Comparison of ENCODE assay signal across 8 cellular contexts in the genomic region with DNA sequence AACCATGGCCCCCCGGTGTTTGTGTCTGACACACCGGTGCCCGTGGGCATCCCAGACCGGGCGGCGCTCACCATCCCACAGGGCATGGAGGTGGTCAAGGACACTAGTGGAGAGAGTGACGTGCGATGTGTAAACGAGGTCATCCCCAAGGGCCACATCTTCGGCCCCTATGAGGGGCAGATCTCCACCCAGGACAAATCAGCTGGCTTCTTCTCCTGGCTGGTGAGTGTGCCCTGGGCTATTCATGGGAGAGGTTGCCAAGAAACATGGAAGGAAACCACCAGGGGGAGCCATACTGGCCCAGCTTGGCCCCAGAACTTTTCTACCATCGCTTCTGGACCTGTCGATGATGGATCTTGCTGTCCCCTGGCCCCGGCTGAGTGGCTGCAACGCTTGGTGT. TPM values are rescaled to one million over a fixed set of nuclear protein-coding genes. Genes with fewer than 3 reads are reported as not detected.
DNase-seq lines count a peak whose midpoint lies in the region; ATAC-seq and TF ChIP-seq lines count a peak whose summit lies in the region.

No MANE protein-coding gene starts in this region.

- H3F3A ChIP-seq in DOHH2 (ENCODE audit: control insufficient read depth, insufficient read depth) (no peaks in the 10 kb centered on the region), neural progenitor cell (ENCODE audit: low read depth) (peaks cover 21% of the 10 kb centered on the region)

- no peaks in the 10 kb centered on the region for H3K9me2 ChIP-seq in DOHH2 (replicated peaks; ENCODE audit: control insufficient read depth, low read length)

- POLR2A ChIA-PET in IMR-90 (lab: Charles Lee; ENCODE audit: unreplicated experiment), result no interaction called here

- CTCF ChIA-PET in IMR-90 (lab: Yijun Ruan, JAX), result interaction anchor here (0.7 to 1.8 kb wide), 2 partner anchors 8 to 11 kb away, joined by 3 to 5 read pairs; no protein-coding TSS in a partner anchor

- no peak overlapping the region for H3K4me3 ChIP-seq in DOHH2 (ENCODE audit: low read length)
- no peak overlapping the region for H3K4me3 ChIP-seq in IMR-90 (ENCODE audit: insufficient read depth, low read depth, low read length)
- H3K4me3 ChIP-seq in choroid plexus epithelial cell (ENCODE audit: low read depth, low read length), result no peak overlapping the region
- H3K4me3 ChIP-seq in neural progenitor cell, result no peak overlapping the region

- H3K27me3 ChIP-seq in DOHH2 (ENCODE audit: control insufficient read depth, low read length) (peaks cover 16% of the 10 kb centered on the region), IMR-90 (ENCODE audit: control insufficient read depth, insufficient read depth, low read length) (no peaks in the 10 kb centered on the region), neural progenitor cell (peaks cover 15% of the 10 kb centered on the region)

- dilution Hi-C loops in IMR-90 (cut with HindIII; ENCODE audit: low sequenced_read_pairs, unreplicated experiment), result no loop called here

- peaks cover 15% of the 10 kb centered on the region for H3K4me1 Mint-ChIP-seq in neural progenitor cell

- H3K18ac ChIP-seq in IMR-90 (ENCODE audit: low read depth, low read length), result no peak overlapping the region

- H3K27me3 Mint-ChIP-seq in neural progenitor cell (ENCODE audit: insufficient read depth, low read depth), result peaks cover 9% of the 10 kb centered on the region

- in situ Hi-C loops in IMR-90 (cut with MboI; ENCODE audit: low sequenced_read_pairs), result no loop called here

- no peak overlapping the region for H4K91ac ChIP-seq in IMR-90 (ENCODE audit: insufficient read depth, low read depth, low read length)

- H2BK5ac ChIP-seq in IMR-90 (ENCODE audit: low read depth, low read length, poor library complexity, severe bottlenecking), result no peak overlapping the region

- H2AFZ ChIP-seq in IMR-90 (replicated peaks; ENCODE audit: low read length, poor library complexity) (no peak overlapping the region), neural progenitor cell (replicated peaks) (no peak overlapping the region)

- no peak for TF ChIP-seq RAD21 in IMR-90 (IDR thresholded peaks at IDR 0.05; ENCODE audit: low read length)

- H3K23ac ChIP-seq in IMR-90 (ENCODE audit: low read depth, low read length), result no peak overlapping the region

- ATAC-seq in IMR-90 (ENCODE audit: low read depth) (no peak), GM21381 (IDR thresholded peaks at IDR 0.05; ENCODE audit: unreplicated experiment) (no peak)

- peak; percentile 63 for TF ChIP-seq CTCF in DOHH2 (IDR thresholded peaks at IDR 0.05; ENCODE audit: low read depth, low read length, poor library complexity, severe bottlenecking)
- peak; percentile 43 for TF ChIP-seq CTCF in IMR-90 (conservative IDR thresholded peaks at IDR 0.05; ENCODE audit: low read depth, low read length)
- peak; percentile 75 for TF ChIP-seq CTCF in choroid plexus epithelial cell (conservative IDR thresholded peaks at IDR 0.05; ENCODE audit: low read depth, low read length)
- TF ChIP-seq CTCF in neural progenitor cell (IDR thresholded peaks at IDR 0.05), result peak; percentile 62

- H2BK120ac ChIP-seq in IMR-90 (ENCODE audit: low read depth, low read length), result no peak overlapping the region

- no peak overlapping the region for H2AK5ac ChIP-seq in IMR-90 (ENCODE audit: low read depth, low read length)

- H3K79me1 ChIP-seq in IMR-90 (ENCODE audit: low read depth in 1 of 2, low read length in 2 of 2), result no peaks in the 10 kb centered on the region; a peak in 1 of 4 replicates

- no peak overlapping the region for H2AK9ac ChIP-seq in IMR-90 (replicated peaks; ENCODE audit: low read depth, low read length, poor library complexity)

- H4K8ac ChIP-seq in IMR-90 (ENCODE audit: low read depth in 2 of 2, low read length in 2 of 2), result no peak overlapping the region

- no peak overlapping the region for H3K56ac ChIP-seq in IMR-90 (ENCODE audit: extremely low read depth, insufficient read depth, low read length)

- 90% methylated on average over 8 of the region's 14 CpGs; no CpG with 5 or more reads in 1 of the 2 experiments for WGBS in IMR-90 (ENCODE audit: extremely low coverage in 2 of 2, insufficient read length in 1 of 2), 2 experiments

- H3K9me3 ChIP-seq in DOHH2 (ENCODE audit: control insufficient read depth, insufficient read depth, low read length), result no peaks in the 10 kb centered on the region
- no peaks in the 10 kb centered on the region for H3K9me3 ChIP-seq in IMR-90 (ENCODE audit: control insufficient read depth, insufficient read depth, low read length)
- H3K9me3 ChIP-seq in neural progenitor cell (ENCODE audit: low read depth), result no peaks in the 10 kb centered on the region

- 0 out of 2 replicates have a peak, but pooled peaks cover 8% of the 10 kb centered on the region for H4K20me1 ChIP-seq in DOHH2 (ENCODE audit: control insufficient read depth, insufficient read depth, low read depth, low read length)
- no peaks in the 10 kb centered on the region for H4K20me1 ChIP-seq in IMR-90 (ENCODE audit: insufficient read depth, low read length)
- no peaks in the 10 kb centered on the region for H4K20me1 ChIP-seq in neural progenitor cell (ENCODE audit: low read depth)

- H3K4me2 ChIP-seq in DOHH2 (ENCODE audit: low read length), result no peak overlapping the region
- no peak overlapping the region for H3K4me2 ChIP-seq in IMR-90 (ENCODE audit: low read depth, low read length)
- no peak overlapping the region for H3K4me2 ChIP-seq in neural progenitor cell

- H3K4ac ChIP-seq in IMR-90 (ENCODE audit: low read depth, low read length), result no peak overlapping the region

- H3K27ac ChIP-seq in DOHH2 (ENCODE audit: low read depth, low read length), result no peak overlapping the region
- H3K27ac ChIP-seq in IMR-90 (ENCODE audit: insufficient read depth, low read length), result no peak overlapping the region
- no peak overlapping the region for H3K27ac ChIP-seq in neural progenitor cell

- H3K36me3 Mint-ChIP-seq in neural progenitor cell, result peaks cover 4% of the 10 kb centered on the region

- no peak overlapping the region for H3K14ac ChIP-seq in IMR-90 (replicated peaks; ENCODE audit: low read depth, low read length)

- H3K79me2 ChIP-seq in DOHH2 (ENCODE audit: control insufficient read depth, low read length) (no peaks in the 10 kb centered on the region), neural progenitor cell (ENCODE audit: low read depth) (no peaks in the 10 kb centered on the region)

- no peak overlapping the region for H2BK20ac ChIP-seq in IMR-90 (ENCODE audit: low read depth, low read length)

- H3K9me1 ChIP-seq in IMR-90 (ENCODE audit: insufficient read depth, low read length), result peaks cover 10% of the 10 kb centered on the region; the same call in 1 of the 2 replicates

- no peak overlapping the region for H3K4me3 Mint-ChIP-seq in neural progenitor cell

- TF ChIP-seq POLR2A in IMR-90 (IDR thresholded peaks at IDR 0.05; ENCODE audit: low read depth, low read length), result no peak

- H3K9ac ChIP-seq in IMR-90 (ENCODE audit: low read depth, low read length) (no peak overlapping the region), neural progenitor cell (no peak overlapping the region)

- peaks cover 16% of the 10 kb centered on the region for H3K4me1 ChIP-seq in DOHH2 (ENCODE audit: control insufficient read depth, low read length)
- peaks cover 12% of the 10 kb centered on the region for H3K4me1 ChIP-seq in IMR-90 (ENCODE audit: control insufficient read depth, insufficient read depth, low read length)
- peaks cover 9% of the 10 kb centered on the region for H3K4me1 ChIP-seq in neural progenitor cell

- no TSS peak for BruUV-seq in IMR-90 (replicated peaks; lab: Mats Ljungman, UMichigan)

- no peak overlapping the region for H4K5ac ChIP-seq in IMR-90 (ENCODE audit: low read depth, low read length)

- DNase-seq in IMR-90 (peak; percentile 19), choroid plexus epithelial cell (ENCODE audit: low read depth) (peak; percentile 49), neural progenitor cell (ENCODE audit: low spot score) (peak; percentile 54), NCI-H2107 treated with DMSO at 0.1 percent for 48 hours (lab: John Stamatoyannopoulos, UW; ENCODE audit: unreplicated experiment) (no peak), NCI-H226 (no peak)
- DNase-seq in stimulated activated CD4-positive, alpha-beta T cell treated with anti-CD3 and anti-CD28 coated beads, Interleukin-4, amount 100 ng/mL, for 24 hours, result no peak

- no peak overlapping the region for H3K27ac Mint-ChIP-seq in neural progenitor cell

- H2BK15ac ChIP-seq in IMR-90 (ENCODE audit: low read depth, low read length), result no peak overlapping the region

- H3K9me3 Mint-ChIP-seq in neural progenitor cell, result no peaks in the 10 kb centered on the region

- intact Hi-C loops in IMR-90 (cut with micrococcal nuclease), result no loop called here

- H3K36me3 ChIP-seq in DOHH2 (ENCODE audit: control insufficient read depth, low read length), result peaks cover 5% of the 10 kb centered on the region
- peaks cover 6% of the 10 kb centered on the region; the same call in 1 of the 2 replicates for H3K36me3 ChIP-seq in IMR-90 (ENCODE audit: control insufficient read depth, insufficient read depth, low read length)
- no peaks in the 10 kb centered on the region for H3K36me3 ChIP-seq in neural progenitor cell

TF ChIP-seq in IMR-90, 13 proteins besides CTCF, POLR2A, EP300 and RAD21:
- TF ChIP-seq MAZ (IDR thresholded peaks at IDR 0.05; ENCODE audit: borderline replicate concordance, low read depth, low read length) (no peak), SMC3 (IDR thresholded peaks at IDR 0.05; ENCODE audit: low read depth, low read length) (peak; percentile 27; the same call in 1 of the 2 replicates)

RNA-seq across cellular contexts. Expression of a gene that starts 36.5 kb away (rescaled TPM):
- total RNA-seq in IMR-90 (2012; rRNA removed) (1.7 and 2.2 TPM in 2 replicates), neural progenitor cell (ENCODE audit: low replicate concordance) (1.8 and 5.3 TPM in 2 replicates)
- polyA plus RNA-seq in IMR-90 (2012; rRNA removed), result 2.2 and 2.7 TPM in 2 replicates
- polyA plus RNA-seq in IMR-90 (2012; cell fraction: cytosol; rRNA removed), result 1.4 and 2.7 TPM in 2 replicates
- polyA plus RNA-seq in IMR-90 (2012; cell fraction: nucleus; rRNA removed; ENCODE audit: low replicate concordance), result 4.6 and 5.9 TPM in 2 replicates

Comparison
In these comparisons a context has a peak if more than half of its experiments do, and no peak if none do; other contexts are left out.
1. DNase-seq: peak in IMR-90 (single experiment), choroid plexus epithelial cell (single experiment) and neural progenitor cell (single experiment); none in NCI-H2107 treated with DMSO at 0.1 percent for 48 hours (single experiment), NCI-H226 (single experiment) and stimulated activated CD4-positive, alpha-beta T cell treated with anti-CD3 and anti-CD28 coated beads, Interleukin-4, amount 100 ng/mL, for 24 hours (single experiment).
2. Peak in every context shown above with its lines, with median percentiles within 50 percentile points of each other: CTCF ChIP-seq.